ENCODE assay signal across 20 cellular contexts in genomic region chr13:97191615-97192014, GRCh38. TPM values are rescaled to one million over a fixed set of nuclear protein-coding genes. Genes with fewer than 3 reads are reported as not detected.
DNase-seq lines count a peak whose midpoint lies in the region; ATAC-seq lines count a peak whose summit lies in the region.
"Had no signal": no experiment of that assay in that cellular context is flagged by ENCODE, and none has a peak within 500 bp of the region (broad histone marks: within the 10 kb centered on the region; RNA-seq: fewer than 3 reads in every experiment).

No MANE protein-coding gene starts in this region.

- H3K4me1 ChIP-seq in SJCRH30, result peaks cover 41% of the 10 kb centered on the region
- H3K4me1 ChIP-seq: breast epithelium had no signal

- H3K4me3 ChIP-seq in SJCRH30, result peak overlapping the region; percentile 50
- H3K4me3 ChIP-seq: breast epithelium, HAP-1 had no signal

- ATAC-seq in GM21786 (IDR thresholded peaks at IDR 0.05; ENCODE audit: unreplicated experiment), result no peak
- ATAC-seq: esophagus mucosa had no signal

- H3K9me3 ChIP-seq in SJCRH30 (replicated peaks), result no peaks in the 10 kb centered on the region
- H3K9me3 ChIP-seq: breast epithelium, HAP-1 had no signal

- H3K36me3 ChIP-seq in SJCRH30, result no peaks in the 10 kb centered on the region
- H3K36me3 ChIP-seq: breast epithelium, HAP-1 had no signal

- peak overlapping the region; percentile 94 for H3K27ac ChIP-seq in SJCRH30
- H3K27ac ChIP-seq: breast epithelium, HL-60 had no signal

- DNase-seq in NCI-H748 (lab: John Stamatoyannopoulos, UW; ENCODE audit: unreplicated experiment) (peak; percentile 11), NCI-H748 treated with DMSO at 0.1 percent for 48 hours (lab: John Stamatoyannopoulos, UW) (no peak), SJCRH30 (peak; percentile 90 to 94), medulla oblongata (ENCODE audit: extremely low spot score) (peak; percentile 53), superior temporal gyrus (ENCODE audit: extremely low spot score) (peak; percentile 71), NCI-H446 (lab: John Stamatoyannopoulos, UW) (no peak), HPDE6-E6E7 (ENCODE audit: extremely low spot score) (no peak)
- DNase-seq: activated CD4-positive, alpha-beta T cell treated with anti-CD3 and anti-CD28 coated beads, Interleukin-2, amount 50 U/mL, for 48 hours; activated naive CD8-positive, alpha-beta T cell treated with anti-CD3 and anti-CD28 coated beads for 36 hours; activated T-cell treated with anti-CD3 and anti-CD28 coated beads, Interleukin-2, amount 50 U/mL, for 48 hours; CD8-positive, alpha-beta memory T cell; KBM-7; mammary epithelial cell; NCI-H774; retina had no signal

- H3K27me3 ChIP-seq in SJCRH30, result no peaks in the 10 kb centered on the region
- H3K27me3 ChIP-seq: breast epithelium had no signal

RNA-seq across cellular contexts. Expression of gene MBNL2, which starts 30.5 kb away (rescaled TPM):
- total RNA-seq in SJCRH30 (2014; rRNA removed; shearing (Covaris generic)), result 32.9 and 33.4 TPM in 2 replicates

Comparison
In these comparisons a context has a peak if more than half of its experiments do, and no peak if none do; other contexts are left out.
1. DNase-seq: peak in NCI-H748 (single experiment), SJCRH30 (2 of 2), medulla oblongata (single experiment) and superior temporal gyrus (single experiment); none in NCI-H748 treated with DMSO at 0.1 percent for 48 hours (single experiment), NCI-H446 (0 of 2) and HPDE6-E6E7 (single experiment).